21 cellular contexts compared by ENCODE assay signal in the genomic region with DNA sequence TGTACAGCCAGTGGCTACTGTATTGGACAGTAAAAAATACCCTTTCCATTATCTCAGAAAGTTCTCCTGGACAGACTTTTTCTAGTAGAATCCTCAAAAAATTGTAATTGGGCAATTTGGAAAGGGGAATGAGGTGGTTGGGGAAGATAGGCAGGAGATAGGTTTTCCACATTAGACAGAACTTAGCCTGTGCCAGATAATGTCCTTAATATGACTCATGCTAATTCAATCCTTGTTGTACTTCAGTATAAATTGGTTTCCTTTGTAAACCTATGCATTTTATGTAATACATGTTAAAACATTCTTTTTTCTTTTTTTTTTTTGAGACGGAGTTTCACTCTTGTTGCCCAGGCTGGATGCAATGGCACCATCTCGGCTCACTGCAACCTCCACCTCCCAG.
DNase-seq lines count a peak whose midpoint lies in the region; FAIRE-seq and TF ChIP-seq lines count a peak whose summit lies in the region.
"Had no signal": no experiment of that assay in that cellular context is flagged by ENCODE, and none has a peak within 500 bp of the region (broad histone marks: within the 10 kb centered on the region; RNA-seq: fewer than 3 reads in every experiment).

No MANE protein-coding gene starts in this region.

- TF ChIP-seq CTCF in AG10803 (conservative IDR thresholded peaks at IDR 0.05; ENCODE audit: low read length) (no peak), choroid plexus epithelial cell (conservative IDR thresholded peaks at IDR 0.05; ENCODE audit: low read depth, low read length) (no peak)

- no peaks in the 10 kb centered on the region for H3K9me3 Mint-ChIP-seq in activated T-cell treated with anti-CD3 and anti-CD28 coated beads, Interleukin-2, amount 50 U/mL, for 24 hours
- H3K9me3 Mint-ChIP-seq: activated naive CD4-positive, alpha-beta T cell treated with anti-CD3 and anti-CD28 coated beads, Interleukin-2, amount 50 U/mL, for 24 hours had no signal

- FAIRE-seq in RCC 7860 (lab: Jason Lieb, UNC): peak; percentile 56
- FAIRE-seq: GM19239 had no signal

- no peaks in the 10 kb centered on the region for H3K27me3 Mint-ChIP-seq in activated T-cell treated with anti-CD3 and anti-CD28 coated beads, Interleukin-2, amount 50 U/mL, for 24 hours
- H3K27me3 Mint-ChIP-seq: activated naive CD4-positive, alpha-beta T cell treated with anti-CD3 and anti-CD28 coated beads, Interleukin-2, amount 50 U/mL, for 24 hours had no signal

- H3K36me3 Mint-ChIP-seq in activated T-cell treated with anti-CD3 and anti-CD28 coated beads, Interleukin-2, amount 50 U/mL, for 24 hours (ENCODE audit: low read depth): peaks cover 77% of the 10 kb centered on the region

- DNase-seq in AG10803 (ENCODE audit: low read depth) (peak; percentile 33), RCC 7860 (ENCODE audit: low spot score) (no peak), choroid plexus epithelial cell (ENCODE audit: low read depth) (peak; percentile 56), iris pigment epithelial cell (ENCODE audit: low read depth) (peak; percentile 72), UCSD-AML1 (lab: John Stamatoyannopoulos, UW; ENCODE audit: unreplicated experiment) (no peak), NCI-H1417 treated with DMSO at 0.1 percent for 48 hours (lab: John Stamatoyannopoulos, UW) (no peak), NCI-H128 (lab: John Stamatoyannopoulos, UW; ENCODE audit: unreplicated experiment) (no peak)
- DNase-seq in activated T-cell treated with anti-CD3 and anti-CD28 coated beads, Interleukin-2, amount 50 U/mL, for 24 hours: no peak
- DNase-seq: activated CD4-positive, alpha-beta T cell treated with anti-CD3 and anti-CD28 coated beads, Interleukin-2, amount 50 U/mL, for 4 hours; effector CD8-positive, alpha-beta T cell; NCI-H187 treated with DMSO at 0.1 percent for 48 hours; NCI-H446 treated with DMSO at 0.1 percent for 48 hours; SHP77; stimulated activated CD4-positive, alpha-beta T cell treated with anti-CD3 and anti-CD28 coated beads, Interleukin-15, amount 100 ng/mL, for 24 hours; stimulated activated naive CD4-positive, alpha-beta T cell; WERI-Rb-1 had no signal

- no peak overlapping the region for H3K4me3 Mint-ChIP-seq in activated T-cell treated with anti-CD3 and anti-CD28 coated beads, Interleukin-2, amount 50 U/mL, for 24 hours
- H3K4me3 Mint-ChIP-seq: activated naive CD4-positive, alpha-beta T cell treated with anti-CD3 and anti-CD28 coated beads, Interleukin-2, amount 50 U/mL, for 24 hours had no signal

- no peak overlapping the region for H3K4me3 ChIP-seq in AG10803 (ENCODE audit: low read length)
- H3K4me3 ChIP-seq in choroid plexus epithelial cell (ENCODE audit: low read depth, low read length): no peak overlapping the region
- H3K4me3 ChIP-seq: cardiac muscle cell, gastroesophageal sphincter, tibial nerve had no signal

- H3K27ac Mint-ChIP-seq in activated T-cell treated with anti-CD3 and anti-CD28 coated beads, Interleukin-2, amount 50 U/mL, for 24 hours: no peak overlapping the region
- H3K27ac Mint-ChIP-seq: activated naive CD4-positive, alpha-beta T cell treated with anti-CD3 and anti-CD28 coated beads, Interleukin-2, amount 50 U/mL, for 24 hours had no signal

- H3K4me1 Mint-ChIP-seq in activated T-cell treated with anti-CD3 and anti-CD28 coated beads, Interleukin-2, amount 50 U/mL, for 24 hours (ENCODE audit: low read depth): peaks cover 55% of the 10 kb centered on the region

Comparison
In these comparisons a context has a peak if more than half of its experiments do, and no peak if none do; other contexts are left out.
1. DNase-seq: peak in AG10803 (single experiment), choroid plexus epithelial cell (single experiment) and iris pigment epithelial cell (single experiment); none in RCC 7860 (single experiment), UCSD-AML1 (single experiment), NCI-H1417 treated with DMSO at 0.1 percent for 48 hours (single experiment), activated T-cell treated with anti-CD3 and anti-CD28 coated beads, Interleukin-2, amount 50 U/mL, for 24 hours (single experiment) and NCI-H128 (single experiment).